Comparison of ENCODE assay signal across 11 cellular contexts in genomic region chr16:73949574-73950348, GRCh38.
DNase-seq lines count a peak whose midpoint lies in the region; ATAC-seq and TF ChIP-seq lines count a peak whose summit lies in the region.
"Had no signal": no experiment of that assay in that cellular context is flagged by ENCODE, and none has a peak within 500 bp of the region (broad histone marks: within the 10 kb centered on the region; RNA-seq: fewer than 3 reads in every experiment).

No MANE protein-coding gene starts in this region.

- no peak overlapping the region for H3K4me3 ChIP-seq in BJ (ENCODE audit: low read depth, low read length)
- H3K4me3 ChIP-seq in MG63 = no peak overlapping the region
- no peak overlapping the region for H3K4me3 ChIP-seq in epithelial cell of esophagus (ENCODE audit: low read length)

- H4K20me1 ChIP-seq in H9 (ENCODE audit: control insufficient read depth, insufficient read depth, insufficient read length) = no peaks in the 10 kb centered on the region

- no peak overlapping the region for H3K56ac ChIP-seq in H9 (ENCODE audit: insufficient read length, low read depth, low read length)

- no peak overlapping the region for H3K18ac ChIP-seq in H9 (ENCODE audit: insufficient read length, low read depth, low read length)

- no peak overlapping the region for H3K9ac ChIP-seq in H9 (ENCODE audit: extremely low read depth, insufficient read length, low read length)

- no peak overlapping the region for H4K5ac ChIP-seq in H9 (ENCODE audit: insufficient read length, low read depth, low read length)

- no peak overlapping the region for H3K4me3 Mint-ChIP-seq in H9
- H3K4me3 Mint-ChIP-seq: IgD-negative memory B cell had no signal

- H2AFZ ChIP-seq in H9 (ENCODE audit: low read length) = no peak overlapping the region

- no peak overlapping the region for H2BK12ac ChIP-seq in H9 (ENCODE audit: insufficient read length, low read depth, low read length)

- no peaks in the 10 kb centered on the region for H3K4me1 ChIP-seq in H9 (ENCODE audit: insufficient read depth, low read length)

- H3K36me3 ChIP-seq in BJ (ENCODE audit: control insufficient read depth, insufficient read depth, low read length) = no peaks in the 10 kb centered on the region
- no peaks in the 10 kb centered on the region for H3K36me3 ChIP-seq in MG63
- H3K36me3 ChIP-seq: neutrophil had no signal

- H3K27me3 ChIP-seq in BJ (ENCODE audit: control insufficient read depth, insufficient read depth, low read length) (no peaks in the 10 kb centered on the region), MG63 (no peaks in the 10 kb centered on the region), H9 (ENCODE audit: insufficient read depth, low read length) (no peaks in the 10 kb centered on the region)
- H3K27me3 ChIP-seq: neutrophil had no signal

- H3K14ac ChIP-seq in H9 (ENCODE audit: insufficient read depth, low read length) = no peak overlapping the region

- no peaks in the 10 kb centered on the region for H3K79me1 ChIP-seq in H9 (ENCODE audit: insufficient read depth, low read depth, low read length, poor library complexity, severe bottlenecking)

- no peak overlapping the region for H3K27ac Mint-ChIP-seq in H9
- H3K27ac Mint-ChIP-seq: IgD-negative memory B cell had no signal

- no peak overlapping the region for H2BK20ac ChIP-seq in H9 (ENCODE audit: low read depth, low read length, poor library complexity, severe bottlenecking)

- H3K23me2 ChIP-seq in H9 (ENCODE audit: insufficient read length, low read depth, low read length, poor library complexity, severe bottlenecking) = no peaks in the 10 kb centered on the region

- H3K79me2 ChIP-seq in H9 (ENCODE audit: insufficient read depth, low read length) = no peaks in the 10 kb centered on the region

- no peak for ATAC-seq in HG02981 (IDR thresholded peaks at IDR 0.05; ENCODE audit: unreplicated experiment)
- no peak for ATAC-seq in HG03039 (IDR thresholded peaks at IDR 0.05; ENCODE audit: unreplicated experiment)

- DNase-seq in BJ (ENCODE audit: low read depth) (peak; percentile 88), MG63 (peak; percentile 3), epithelial cell of esophagus (ENCODE audit: low read depth) (peak; percentile 73), non-pigmented ciliary epithelial cell (ENCODE audit: low read depth) (peak; percentile 55), H9 (no peak), kidney glomerular epithelial cell (lab: John Stamatoyannopoulos, UW) (no peak)
- DNase-seq: erythroblast had no signal

- no peak overlapping the region for H3K27ac ChIP-seq in H9 (ENCODE audit: insufficient read length, low read depth, low read length)
- H3K27ac ChIP-seq: neutrophil had no signal

- H3K23ac ChIP-seq in H9 (ENCODE audit: insufficient read length, low read depth, low read length) = no peak overlapping the region

- no peak overlapping the region for H2BK15ac ChIP-seq in H9 (ENCODE audit: low read depth, low read length)

- no peak overlapping the region for H4K91ac ChIP-seq in H9 (ENCODE audit: insufficient read length, low read depth, low read length)

- H3K36me3 Mint-ChIP-seq in H9 (ENCODE audit: insufficient read depth in 1 of 3, low read depth in 3 of 3) = no peaks in the 10 kb centered on the region
- H3K36me3 Mint-ChIP-seq: IgD-negative memory B cell had no signal

- CTCF ChIA-PET in BJ (lab: Yijun Ruan, JAX) = interaction anchor here (1.3 kb wide), 1 partner anchor 1825 kb away, joined by 3 read pairs; no protein-coding TSS in a partner anchor

- H3K9me3 ChIP-seq in MG63 (no peaks in the 10 kb centered on the region), H9 (ENCODE audit: control insufficient read depth, low read depth, low read length) (no peaks in the 10 kb centered on the region)
- H3K9me3 ChIP-seq: neutrophil had no signal

- H3K9me3 Mint-ChIP-seq in H9 = no peaks in the 10 kb centered on the region
- H3K9me3 Mint-ChIP-seq: IgD-negative memory B cell had no signal

- no peak overlapping the region for H2BK5ac ChIP-seq in H9 (ENCODE audit: insufficient read length, low read length)

- H2BK120ac ChIP-seq in H9 (ENCODE audit: low read depth, low read length, poor library complexity, severe bottlenecking) = no peak overlapping the region

- no CpG with 5 or more reads among the region's 7 CpGs for WGBS in H9 (ENCODE audit: extremely low coverage, insufficient read length, low lambda C conversion rate)

- H3K27me3 Mint-ChIP-seq in H9 (ENCODE audit: low read depth) = no peaks in the 10 kb centered on the region

- no peak overlapping the region for H3K4ac ChIP-seq in H9 (ENCODE audit: low read depth, low read length)

- peaks cover 18 to 21% of the 10 kb centered on the region in 2 experiments; a peak in 3 of 4 replicates for H3K4me1 Mint-ChIP-seq in H9
- H3K4me1 Mint-ChIP-seq: IgD-negative memory B cell had no signal

- no peak overlapping the region for H4K8ac ChIP-seq in H9 (replicated peaks; ENCODE audit: insufficient read length, low read depth, low read length)

- H2AK5ac ChIP-seq in H9 (ENCODE audit: insufficient read length, low read length) = no peak overlapping the region

- POLR2A ChIA-PET in BJ (lab: Charles Lee) = interaction anchor here (0.5 to 0.6 kb wide), 3 partner anchors 468 to 1383 kb away, joined by 3 read pairs; no protein-coding TSS in a partner anchor

- no peak overlapping the region for H3K4me2 ChIP-seq in H9 (ENCODE audit: insufficient read depth, insufficient read length, low read length)

- TF ChIP-seq CTCF in BJ (IDR thresholded peaks at IDR 0.05; ENCODE audit: insufficient read depth, low read depth, low read length) = no peak
- no peak for TF ChIP-seq CTCF in epithelial cell of esophagus (IDR thresholded peaks at IDR 0.05; ENCODE audit: insufficient read depth, low read depth, low read length, missing control alignments)
- TF ChIP-seq CTCF in H9 (conservative IDR thresholded peaks at IDR 0.05) = no peak

- no peak overlapping the region for H3T11ph ChIP-seq in H9 (ENCODE audit: low read length)

Comparison
In these comparisons a context has a peak if more than half of its experiments do, and no peak if none do; other contexts are left out.
1. DNase-seq: peak in BJ (single experiment), MG63 (single experiment), epithelial cell of esophagus (single experiment) and non-pigmented ciliary epithelial cell (single experiment); none in H9 (single experiment) and kidney glomerular epithelial cell (single experiment).